15 cellular contexts compared by ENCODE assay signal in the genomic region with DNA sequence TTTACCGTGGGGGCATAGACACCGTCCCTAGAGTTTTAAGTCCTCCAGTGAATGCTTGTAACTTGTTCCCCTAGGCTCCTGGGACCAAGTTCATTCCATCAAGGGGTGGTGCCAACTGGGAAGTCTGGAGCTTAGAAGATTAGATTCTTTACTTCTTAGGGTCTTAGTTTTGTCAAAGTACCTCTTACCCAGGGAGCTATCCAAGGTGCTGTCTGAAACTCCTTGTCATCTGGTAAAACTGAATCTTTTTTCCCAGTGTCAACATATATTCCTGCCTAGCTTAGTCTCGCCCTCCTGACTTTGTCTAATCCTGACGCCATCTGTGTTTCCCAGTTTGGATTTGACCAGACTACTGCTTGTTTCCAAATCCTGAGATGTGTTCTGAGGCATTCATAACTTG. TPM values are rescaled to one million over a fixed set of nuclear protein-coding genes. Genes with fewer than 3 reads are reported as not detected.
DNase-seq lines count a peak whose midpoint lies in the region; ATAC-seq, FAIRE-seq and TF ChIP-seq lines count a peak whose summit lies in the region.
"Had no signal": no experiment of that assay in that cellular context is flagged by ENCODE, and none has a peak within 500 bp of the region (broad histone marks: within the 10 kb centered on the region; RNA-seq: fewer than 3 reads in every experiment).

No MANE protein-coding gene starts in this region.

- no peak for TF ChIP-seq CTCF in bronchial epithelial cell (IDR thresholded peaks at IDR 0.05; ENCODE audit: insufficient read depth, low read length, severe bottlenecking)
- TF ChIP-seq CTCF in CD4-positive, alpha-beta T cell (IDR thresholded peaks at IDR 0.05) = no peak

- no peak overlapping the region for H3K4me3 Mint-ChIP-seq in CD4-positive, alpha-beta T cell
- H3K4me3 Mint-ChIP-seq: activated CD8-positive, alpha-beta T cell treated with anti-CD3 and anti-CD28 coated beads, Interleukin-2, amount 10 ng/mL, durations not matched to agents 7 days and 5 days; activated naive CD4-positive, alpha-beta T cell treated with anti-CD3 and anti-CD28 coated beads, Interleukin-2, amount 50 U/mL, for 24 hours had no signal

- no peak overlapping the region for H3K27ac ChIP-seq in mesendoderm (ENCODE audit: low read depth, low read length)
- H3K27ac ChIP-seq in CD4-positive, alpha-beta T cell (ENCODE audit: low read depth, low read length) = no peak overlapping the region
- H3K27ac ChIP-seq: skin epidermis had no signal

- H3K27ac Mint-ChIP-seq in CD4-positive, alpha-beta T cell = no peak overlapping the region
- H3K27ac Mint-ChIP-seq: activated CD8-positive, alpha-beta T cell treated with anti-CD3 and anti-CD28 coated beads, Interleukin-2, amount 10 ng/mL, durations not matched to agents 7 days and 5 days; activated naive CD4-positive, alpha-beta T cell treated with anti-CD3 and anti-CD28 coated beads, Interleukin-2, amount 50 U/mL, for 24 hours had no signal

- H3K9me3 ChIP-seq in CD4-positive, alpha-beta T cell (ENCODE audit: control insufficient read depth, low read length) = no peaks in the 10 kb centered on the region
- H3K9me3 ChIP-seq: uterus had no signal

- no peak overlapping the region for H3K56ac ChIP-seq in mesendoderm (ENCODE audit: low read length)

- no peak overlapping the region for H2BK120ac ChIP-seq in mesendoderm (ENCODE audit: low read depth, low read length)

- intact Hi-C loops in CD4-positive, alpha-beta T cell (cut with DNase I, micrococcal nuclease) = no loop called here

- peaks cover 39% of the 10 kb centered on the region for H3K27me3 Mint-ChIP-seq in CD4-positive, alpha-beta T cell

- no peaks in the 10 kb centered on the region for H3K36me3 Mint-ChIP-seq in CD4-positive, alpha-beta T cell (ENCODE audit: low read depth)
- H3K36me3 Mint-ChIP-seq: activated naive CD4-positive, alpha-beta T cell treated with anti-CD3 and anti-CD28 coated beads, Interleukin-2, amount 50 U/mL, for 24 hours had no signal

- H3K27me3 ChIP-seq in bronchial epithelial cell (ENCODE audit: control insufficient read depth, insufficient read depth, low read length) = no peaks in the 10 kb centered on the region
- H3K27me3 ChIP-seq in mesendoderm (ENCODE audit: insufficient read depth, low read length, poor library complexity) = no peaks in the 10 kb centered on the region
- peaks cover 12% of the 10 kb centered on the region for H3K27me3 ChIP-seq in CD4-positive, alpha-beta T cell (ENCODE audit: control insufficient read depth, insufficient read depth, low read length)
- H3K27me3 ChIP-seq: uterus had no signal

- no peak overlapping the region for H2AK5ac ChIP-seq in mesendoderm (ENCODE audit: low read length)

- WGBS in mesendoderm (ENCODE audit: extremely low coverage, insufficient coverage, low lambda C conversion rate) = no CpG with 5 or more reads among the region's 4 CpGs

- no peak overlapping the region for H2BK5ac ChIP-seq in mesendoderm (ENCODE audit: low read length)

- no peaks in the 10 kb centered on the region for H3K9me3 Mint-ChIP-seq in CD4-positive, alpha-beta T cell
- H3K9me3 Mint-ChIP-seq: activated naive CD4-positive, alpha-beta T cell treated with anti-CD3 and anti-CD28 coated beads, Interleukin-2, amount 50 U/mL, for 24 hours had no signal

- FAIRE-seq in bronchial epithelial cell (lab: Jason Lieb, UNC) = no peak
- FAIRE-seq: GM12891 had no signal

- no peak overlapping the region for H2BK15ac ChIP-seq in mesendoderm (replicated peaks; ENCODE audit: low read depth)

- no peak overlapping the region for H3K23ac ChIP-seq in mesendoderm (ENCODE audit: low read length)

- H4K8ac ChIP-seq in mesendoderm (ENCODE audit: low read depth, low read length) = no peak overlapping the region

- no peak for ATAC-seq in CD4-positive, alpha-beta T cell (ENCODE audit: poor library complexity)
- ATAC-seq: activated CD8-positive, alpha-beta T cell treated with anti-CD3 and anti-CD28 coated beads, Interleukin-2, amount 10 ng/mL, durations not matched to agents 7 days and 5 days had no signal

- no peak overlapping the region for H3K18ac ChIP-seq in mesendoderm (ENCODE audit: low read length)

- no peak overlapping the region for H3K4me3 ChIP-seq in bronchial epithelial cell (ENCODE audit: low read depth, low read length)
- H3K4me3 ChIP-seq in mesendoderm (ENCODE audit: low read length) = no peak overlapping the region
- H3K4me3 ChIP-seq: skin epidermis, uterus had no signal

- no peaks in the 10 kb centered on the region for H3K4me1 Mint-ChIP-seq in CD4-positive, alpha-beta T cell (ENCODE audit: low read depth)
- H3K4me1 Mint-ChIP-seq: activated naive CD4-positive, alpha-beta T cell treated with anti-CD3 and anti-CD28 coated beads, Interleukin-2, amount 50 U/mL, for 24 hours had no signal

- DNase-seq in EL = peak; percentile 29
- DNase-seq in NCI-H524 (lab: John Stamatoyannopoulos, UW) = peak; percentile 70 to 88
- peak; percentile 33 for DNase-seq in bronchial epithelial cell (ENCODE audit: low read depth)
- peak; percentile 69 for DNase-seq in mesendoderm
- DNase-seq in NCI-H1694 treated with DMSO at 0.1 percent for 48 hours (lab: John Stamatoyannopoulos, UW) = no peak
- no peak for DNase-seq in CD4-positive, alpha-beta T cell
- no peak for DNase-seq in stimulated activated CD4-positive, alpha-beta T cell treated with anti-CD3 and anti-CD28 coated beads, Interleukin-4, amount 100 ng/mL, for 24 hours
- DNase-seq in glomerular visceral epithelial cell (ENCODE audit: extremely low spot score) = no peak
- DNase-seq: activated CD8-positive, alpha-beta T cell treated with anti-CD3 and anti-CD28 coated beads, Interleukin-2, amount 10 ng/mL, durations not matched to agents 7 days and 5 days; effector CD8-positive, alpha-beta T cell; T-helper 1 cell; uterus had no signal

- H3K79me1 ChIP-seq in mesendoderm (ENCODE audit: low read length) = no peaks in the 10 kb centered on the region

- no peak overlapping the region for H4K5ac ChIP-seq in mesendoderm (ENCODE audit: low read length)

- CTCF ChIA-PET in CD4-positive, alpha-beta T cell (lab: Charles Lee) = no interaction called here

- H3K4me2 ChIP-seq in mesendoderm (ENCODE audit: low read length) = no peak overlapping the region

- H3K36me3 ChIP-seq in bronchial epithelial cell (ENCODE audit: control insufficient read depth, insufficient read depth, low read length) (no peaks in the 10 kb centered on the region), mesendoderm (ENCODE audit: control insufficient read depth, insufficient read depth, low read length) (no peaks in the 10 kb centered on the region)
- H3K36me3 ChIP-seq: uterus had no signal

- no peak overlapping the region for H3K9ac ChIP-seq in mesendoderm (ENCODE audit: low read length)

- POLR2A ChIA-PET in CD4-positive, alpha-beta T cell (lab: Charles Lee) = no interaction called here

- no peak overlapping the region for H3K4ac ChIP-seq in mesendoderm (ENCODE audit: low read depth, low read length)

- H3K79me2 ChIP-seq in mesendoderm (ENCODE audit: control insufficient read depth, insufficient read depth, low read length) = no peaks in the 10 kb centered on the region

- no peaks in the 10 kb centered on the region for H3K4me1 ChIP-seq in mesendoderm (ENCODE audit: control insufficient read depth, low read depth, low read length)

RNA-seq across cellular contexts. Expression of a gene that starts 41.6 kb away (rescaled TPM):
- total RNA-seq in bronchial epithelial cell = 0.26 and 0.53 TPM in 2 replicates
- polyA plus RNA-seq in mesendoderm (2013, experiment 1 of 2) = 3.3 TPM
- 3.7 TPM for polyA plus RNA-seq in mesendoderm (2013, experiment 2 of 2)
- under 1 TPM in 1 of 2 experiments, not detected in 1; 0.08 TPM for total RNA-seq in CD4-positive, alpha-beta T cell
- total RNA-seq: activated CD8-positive, alpha-beta T cell treated with anti-CD3 and anti-CD28 coated beads, Interleukin-2, amount 10 ng/mL, durations not matched to agents 7 days and 5 days had no signal

Comparison
In these comparisons a context has a peak if more than half of its experiments do, and no peak if none do; other contexts are left out.
1. DNase-seq: peak in EL (single experiment), NCI-H524 (2 of 2), bronchial epithelial cell (single experiment) and mesendoderm (single experiment); none in NCI-H1694 treated with DMSO at 0.1 percent for 48 hours (single experiment), CD4-positive, alpha-beta T cell (0 of 10), stimulated activated CD4-positive, alpha-beta T cell treated with anti-CD3 and anti-CD28 coated beads, Interleukin-4, amount 100 ng/mL, for 24 hours (single experiment) and glomerular visceral epithelial cell (single experiment).